28 cellular contexts compared by ENCODE assay signal in the genomic region with DNA sequence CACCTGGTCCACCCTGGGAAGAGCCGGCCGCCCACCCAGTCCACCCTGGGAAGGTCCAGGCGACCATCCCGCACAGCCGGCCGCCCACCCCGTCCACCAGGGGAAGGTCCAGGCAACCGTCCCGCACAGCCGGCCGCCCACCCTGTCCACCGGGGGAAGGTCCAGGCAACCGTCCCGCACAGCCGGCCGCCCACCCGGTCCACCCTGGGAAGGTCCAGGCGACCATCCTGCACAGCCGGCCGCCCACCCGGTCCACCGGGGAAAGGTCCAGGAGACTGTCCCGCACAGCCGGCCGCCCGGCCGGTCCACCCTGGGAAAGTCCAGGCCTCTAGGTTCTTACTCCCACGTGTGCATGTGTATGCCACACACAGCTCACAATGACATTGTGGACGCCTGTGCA. TPM values are rescaled to one million over a fixed set of nuclear protein-coding genes. Genes with fewer than 3 reads are reported as not detected.
DNase-seq lines count a peak whose midpoint lies in the region; ATAC-seq and TF ChIP-seq lines count a peak whose summit lies in the region.
"Had no signal": no experiment of that assay in that cellular context is flagged by ENCODE, and none has a peak within 500 bp of the region (broad histone marks: within the 10 kb centered on the region; RNA-seq: fewer than 3 reads in every experiment).

No MANE protein-coding gene starts in this region.

- H3K36me3 ChIP-seq in left ventricle myocardium inferior (no peaks in the 10 kb centered on the region), BLaER1 (no peaks in the 10 kb centered on the region), neuronal stem cell (replicated peaks in 1 of 2; ENCODE audit: control insufficient read depth in 2 of 2, insufficient read depth in 2 of 2, low read length in 2 of 2) (no peaks in the 10 kb centered on the region)
- no peaks in the 10 kb centered on the region for H3K36me3 ChIP-seq in BLaER1 treated with 17β-estradiol and CSF1 and Interleukin-3, amounts not matched to agents 10 nM and 100 nM
- H3K36me3 ChIP-seq: BE2C had no signal

- no peak overlapping the region for H2BK120ac ChIP-seq in neuronal stem cell (ENCODE audit: low read depth, low read length)

- peak; percentile 19 for DNase-seq in left ventricle myocardium superior
- no peak for DNase-seq in left ventricle myocardium inferior
- DNase-seq in neuronal stem cell (ENCODE audit: low spot score): no peak
- DNase-seq in NCI-H526 (lab: John Stamatoyannopoulos, UW): no peak
- DNase-seq: 8988T; ACHN; BE2C; C1 segment of cervical spinal cord; CD4-positive, alpha-beta memory T cell; CD4-positive, CD25-positive, alpha-beta regulatory T cell; COR-L47; DMS 273 treated with DMSO at 0.1 percent for 48 hours; DMS153; DMS53; DMS79; DND-41; EL; GDM1 had no signal

- no peak for ATAC-seq in left ventricle myocardium superior
- ATAC-seq in GM18517 (IDR thresholded peaks at IDR 0.05; ENCODE audit: unreplicated experiment): no peak
- ATAC-seq: GM12878 had no signal

- TF ChIP-seq CTCF in left ventricle myocardium inferior (IDR thresholded peaks at IDR 0.05; ENCODE audit: borderline replicate concordance): no peak

- intact Hi-C loops in left ventricle myocardium superior (cut with micrococcal nuclease): no loop called here
- intact Hi-C loops in left ventricle myocardium inferior (cut with micrococcal nuclease): no loop called here

- H2BK15ac ChIP-seq in neuronal stem cell (ENCODE audit: low read length): no peak overlapping the region

- H3K4me2 ChIP-seq in BLaER1: peak overlapping the region; percentile 34
- peak overlapping the region in 8 of 11 experiments; percentile 6 to 62 (median 46); a peak in 10 of 22 replicates for H3K4me2 ChIP-seq in BLaER1 treated with 17β-estradiol and CSF1 and Interleukin-3, amounts not matched to agents 10 nM and 100 nM
- no peak overlapping the region for H3K4me2 ChIP-seq in neuronal stem cell (ENCODE audit: insufficient read depth, low read length, poor library complexity, severe bottlenecking)

- peaks cover 44% of the 10 kb centered on the region for H3K27me3 ChIP-seq in left ventricle myocardium inferior (ENCODE audit: low read depth)
- H3K27me3 ChIP-seq in BLaER1: no peaks in the 10 kb centered on the region
- no peaks in the 10 kb centered on the region for H3K27me3 ChIP-seq in BLaER1 treated with 17β-estradiol and CSF1 and Interleukin-3, amounts not matched to agents 10 nM and 100 nM
- peaks cover 0 to 63% (median 0%) of the 10 kb centered on the region in 3 experiments for H3K27me3 ChIP-seq in neuronal stem cell (ENCODE audit: control insufficient read depth in 3 of 3, insufficient read depth in 3 of 3, low read depth in 1 of 3, low read length in 3 of 3)
- H3K27me3 ChIP-seq: BE2C had no signal

- no peak overlapping the region for H4K91ac ChIP-seq in neuronal stem cell (ENCODE audit: low read depth, low read length, poor library complexity)

- H3K79me1 ChIP-seq in neuronal stem cell (ENCODE audit: low read depth, low read length): no peaks in the 10 kb centered on the region

- H4K8ac ChIP-seq in neuronal stem cell (ENCODE audit: low read depth, low read length): no peak overlapping the region

- no peak overlapping the region for H2AFZ ChIP-seq in neuronal stem cell (ENCODE audit: low read length)

- no peak overlapping the region for H3K4ac ChIP-seq in neuronal stem cell (ENCODE audit: low read length)

- no peak overlapping the region for H3K27ac ChIP-seq in left ventricle myocardium inferior (replicated peaks)
- 0 out of 2 replicates have a peak overlapping the region, but pooled peaks have one; percentile 22 for H3K27ac ChIP-seq in BLaER1
- H3K27ac ChIP-seq in BLaER1 treated with 17β-estradiol and CSF1 and Interleukin-3, amounts not matched to agents 10 nM and 100 nM: peak overlapping the region in 1 of 11 experiments; percentile 22; a peak in 1 of 22 replicates
- no peak overlapping the region for H3K27ac ChIP-seq in neuronal stem cell (replicated peaks; ENCODE audit: low read length)

- no peak overlapping the region for H2BK5ac ChIP-seq in neuronal stem cell (ENCODE audit: low read length)

- no peaks in the 10 kb centered on the region for H4K20me1 ChIP-seq in BLaER1
- peaks cover 0 to 13% (median 0%) of the 10 kb centered on the region in 11 experiments; a peak in 1 of 22 replicates for H4K20me1 ChIP-seq in BLaER1 treated with 17β-estradiol and CSF1 and Interleukin-3, amounts not matched to agents 10 nM and 100 nM

- H2AK5ac ChIP-seq in neuronal stem cell (ENCODE audit: low read depth, low read length): peak overlapping the region; percentile 87

- no peak overlapping the region for H3K14ac ChIP-seq in neuronal stem cell (ENCODE audit: low read length)

- H3K4me3 ChIP-seq in left ventricle myocardium inferior (no peak overlapping the region), BLaER1 (no peak overlapping the region), neuronal stem cell (ENCODE audit: low read length in 2 of 2) (no peak overlapping the region)
- H3K4me3 ChIP-seq in BLaER1 treated with 17β-estradiol and CSF1 and Interleukin-3, amounts not matched to agents 10 nM and 100 nM: no peak overlapping the region
- H3K4me3 ChIP-seq: GM12878 had no signal

- H2BK12ac ChIP-seq in neuronal stem cell (ENCODE audit: low read length): no peak overlapping the region

- H3K23ac ChIP-seq in neuronal stem cell (ENCODE audit: low read depth, low read length, poor library complexity): no peak overlapping the region

- no peak overlapping the region for H3K18ac ChIP-seq in neuronal stem cell (ENCODE audit: low read length)

- H3K4me1 ChIP-seq in left ventricle myocardium inferior (peaks cover 8% of the 10 kb centered on the region), BLaER1 (peaks cover 79% of the 10 kb centered on the region), neuronal stem cell (ENCODE audit: control insufficient read depth in 2 of 2, insufficient read depth in 1 of 2, low read depth in 1 of 2, low read length in 2 of 2) (peaks cover 0 to 5% of the 10 kb centered on the region in 2 donors)
- peaks cover 32 to 81% (median 64%) of the 10 kb centered on the region in 10 experiments for H3K4me1 ChIP-seq in BLaER1 treated with 17β-estradiol and CSF1 and Interleukin-3, amounts not matched to agents 10 nM and 100 nM

- no CpG with 5 or more reads among the region's 29 CpGs for WGBS in neuronal stem cell (ENCODE audit: extremely low coverage in 2 of 2, insufficient read length in 2 of 2, insufficient replicate concordance in 1 of 2), 2 donors

- H3K9me3 ChIP-seq in left ventricle myocardium inferior (replicated peaks): no peaks in the 10 kb centered on the region
- no peaks in the 10 kb centered on the region for H3K9me3 ChIP-seq in BLaER1
- H3K9me3 ChIP-seq in BLaER1 treated with 17β-estradiol and CSF1 and Interleukin-3, amounts not matched to agents 10 nM and 100 nM (replicated peaks in 1 of 11): no peaks in the 10 kb centered on the region
- H3K9me3 ChIP-seq in neuronal stem cell (replicated peaks in 1 of 2; ENCODE audit: control insufficient read depth in 2 of 2, insufficient read depth in 1 of 2, low read depth in 1 of 2, low read length in 2 of 2): no peaks in the 10 kb centered on the region
- H3K9me3 ChIP-seq: BE2C had no signal

- H3K9ac ChIP-seq in BLaER1: no peak overlapping the region; the same call in 1 of the 2 replicates
- no peak overlapping the region for H3K9ac ChIP-seq in BLaER1 treated with 17β-estradiol and CSF1 and Interleukin-3, amounts not matched to agents 10 nM and 100 nM
- no peak overlapping the region for H3K9ac ChIP-seq in neuronal stem cell (ENCODE audit: low read depth, low read length, poor library complexity)

RNA-seq across cellular contexts. Expression of a gene that starts 6.7 kb away (rescaled TPM):
- 8.7 TPM for total RNA-seq in left ventricle myocardium superior
- total RNA-seq in left ventricle myocardium inferior: 8.0 TPM
- 11.3 TPM for polyA plus RNA-seq in neuronal stem cell (2013, experiment 1 of 2)
- 11.5 TPM for polyA plus RNA-seq in neuronal stem cell (2013, experiment 2 of 2)

RNA-seq across cellular contexts. Expression of a gene that starts 47.4 kb away (rescaled TPM):
- not detected for total RNA-seq in left ventricle myocardium superior
- total RNA-seq in left ventricle myocardium inferior: not detected
- polyA plus RNA-seq in neuronal stem cell (2013, experiment 1 of 2): not detected
- polyA plus RNA-seq in neuronal stem cell (2013, experiment 2 of 2): not detected
- total RNA-seq: CD4-positive, alpha-beta memory T cell; CD4-positive, CD25-positive, alpha-beta regulatory T cell; CD8-positive, alpha-beta memory T cell; Daoy; G401; GM12878 had no signal
- polyA plus RNA-seq: AG04450; CD14-positive monocyte; CD4-positive, alpha-beta memory T cell; CD4-positive, CD25-positive, alpha-beta regulatory T cell; CD8-positive, alpha-beta memory T cell; GM12878 had no signal

RNA-seq across cellular contexts. Expression of a gene that starts 51.6 kb away (rescaled TPM):
- total RNA-seq in left ventricle myocardium superior (not detected), left ventricle myocardium inferior (not detected)
- 0.08 TPM for polyA plus RNA-seq in neuronal stem cell (2013, experiment 1 of 2)
- 0.08 TPM for polyA plus RNA-seq in neuronal stem cell (2013, experiment 2 of 2)
- total RNA-seq: A673; CD4-positive, alpha-beta memory T cell; CD4-positive, CD25-positive, alpha-beta regulatory T cell; CD8-positive, alpha-beta memory T cell; Daoy had no signal
- polyA plus RNA-seq: AG04450; CD14-positive monocyte; CD4-positive, alpha-beta memory T cell; CD4-positive, CD25-positive, alpha-beta regulatory T cell; CD8-positive, alpha-beta memory T cell had no signal
